16 cellular contexts compared by ENCODE assay signal in the genomic region with DNA sequence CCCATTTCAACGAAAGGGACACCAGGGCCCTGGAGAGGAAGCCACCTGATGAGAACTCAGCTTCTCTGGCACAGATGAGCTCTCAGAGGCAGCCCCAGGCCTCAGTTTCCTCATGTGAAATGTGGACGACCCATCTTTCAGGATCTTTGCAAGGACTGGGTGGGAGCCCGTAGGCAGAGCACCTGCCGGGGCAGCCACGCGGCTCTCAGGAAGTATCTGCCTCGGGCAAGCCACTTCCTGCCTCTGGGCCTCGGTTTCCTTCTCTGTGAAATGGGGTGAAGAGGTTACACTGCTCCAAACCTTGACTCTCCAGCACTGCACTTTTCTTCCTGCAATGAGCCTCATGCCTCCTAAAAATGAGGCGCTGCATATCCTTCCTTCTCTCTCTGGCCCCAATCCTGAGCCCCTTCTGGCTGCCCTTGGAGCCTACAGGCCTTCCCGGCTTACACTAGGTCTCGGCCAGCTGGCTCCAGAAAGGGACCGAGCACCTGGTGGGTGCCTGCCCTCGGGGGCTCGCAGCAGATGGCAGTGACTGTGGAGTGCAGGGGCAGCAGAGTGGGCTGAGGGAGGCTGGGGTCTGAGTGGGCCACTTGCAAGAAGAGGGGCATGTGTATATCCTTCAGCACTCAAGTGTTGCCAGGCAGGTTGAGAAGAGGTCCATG. TPM values are rescaled to one million over a fixed set of nuclear protein-coding genes. Genes with fewer than 3 reads are reported as not detected.
DNase-seq lines count a peak whose midpoint lies in the region; ATAC-seq, FAIRE-seq and TF ChIP-seq lines count a peak whose summit lies in the region.
"Had no signal": no experiment of that assay in that cellular context is flagged by ENCODE, and none has a peak within 500 bp of the region (broad histone marks: within the 10 kb centered on the region; RNA-seq: fewer than 3 reads in every experiment).

No MANE protein-coding gene starts in this region.

- peak overlapping the region; percentile 94 for H3K4me3 Mint-ChIP-seq in activated CD4-positive, alpha-beta memory T cell treated with anti-CD3 and anti-CD28 coated beads, Interleukin-2, amount 10 ng/mL, durations not matched to agents 7 days and 5 days
- no peak overlapping the region for H3K4me3 Mint-ChIP-seq in endothelial cell (ENCODE audit: unreplicated experiment)
- H3K4me3 Mint-ChIP-seq in type B pancreatic cell, result peak overlapping the region; percentile 68

- H3K79me2 ChIP-seq in HepG2 (ENCODE audit: insufficient read depth, low read length), result peaks cover 31% of the 10 kb centered on the region

- CTCF ChIA-PET in HepG2 (lab: Yijun Ruan, JAX; ENCODE audit: low intra/inter-chr PET ratio, low total read pairs), result no interaction called here
- CTCF ChIA-PET in activated CD4-positive, alpha-beta memory T cell treated with anti-CD3 and anti-CD28 coated beads, Interleukin-2, amount 10 ng/mL, durations not matched to agents 7 days and 5 days (lab: Charles Lee), result interaction anchor here (1.0 to 2.3 kb wide), 4 partner anchors 34 to 144 kb away, joined by 3 to 10 read pairs (median 4); partner anchors contain the start of gene JUND

- no peak for TF ChIP-seq CTCF in HepG2 (CRISPR knock-in tag; IDR thresholded peaks at IDR 0.05)
- TF ChIP-seq CTCF in right lobe of liver (IDR thresholded peaks at IDR 0.05), result no peak
- TF ChIP-seq CTCF in endothelial cell (IDR thresholded peaks at IDR 0.05; ENCODE audit: unreplicated experiment), result no peak
- no peak for TF ChIP-seq CTCF in type B pancreatic cell (conservative IDR thresholded peaks at IDR 0.05)

- H3K27ac ChIP-seq in HepG2 (ENCODE audit: extremely low read length, insufficient read depth, low read length) (no peak overlapping the region), right lobe of liver (no peak overlapping the region)
- H3K27ac ChIP-seq: VCaP had no signal

- H2AFZ ChIP-seq in HepG2 (ENCODE audit: low read length), result no peak overlapping the region

- ATAC-seq in HepG2, result no peak
- no peak for ATAC-seq in right lobe of liver
- no peak for ATAC-seq in HG03108 (IDR thresholded peaks at IDR 0.05; ENCODE audit: unreplicated experiment)
- ATAC-seq: gastroesophageal sphincter, left ventricle myocardium superior had no signal

- TF ChIP-seq RAD21 in HepG2 (CRISPR knock-in tag; IDR thresholded peaks at IDR 0.05), result no peak

- TF ChIP-seq POLR2A in HepG2 (IDR thresholded peaks at IDR 0.05; ENCODE audit: insufficient read depth in 1 of 2, low read depth in 2 of 2, low read length in 2 of 2) (no peak), right lobe of liver (IDR thresholded peaks at IDR 0.05) (no peak)

- DNase-seq in HepG2 (ENCODE audit: low spot score), result no peak
- DNase-seq in right lobe of liver, result no peak
- DNase-seq in activated CD4-positive, alpha-beta memory T cell treated with anti-CD3 and anti-CD28 coated beads, Interleukin-2, amount 10 ng/mL, durations not matched to agents 7 days and 5 days, result peak; percentile 73
- DNase-seq in endothelial cell (ENCODE audit: low spot score), result no peak
- no peak for DNase-seq in type B pancreatic cell (ENCODE audit: extremely low spot score, unreplicated experiment)
- DNase-seq in pons (ENCODE audit: low spot score), result no peak
- DNase-seq in NCI-H2171 treated with DMSO at 0.1 percent for 48 hours (lab: John Stamatoyannopoulos, UW), result no peak
- DNase-seq: Kasumi-1, left ventricle myocardium superior, tibial artery had no signal

- intact Hi-C loops in HepG2 (cut with micrococcal nuclease; ENCODE audit: unreplicated experiment) (no loop called here), right lobe of liver (cut with DNase I) (no loop called here)

- no peak for TF ChIP-seq EP300 in HepG2 (IDR thresholded peaks at IDR 0.05; ENCODE audit: low read depth in 2 of 2, low read length in 2 of 2)
- no peak for TF ChIP-seq EP300 in HepG2 (CRISPR knock-in tag; IDR thresholded peaks at IDR 0.05; ENCODE audit: borderline replicate concordance)

- FAIRE-seq in HepG2 (lab: Jason Lieb, UNC), result no peak
- FAIRE-seq: H54 had no signal

- H3K27me3 Mint-ChIP-seq in activated CD4-positive, alpha-beta memory T cell treated with anti-CD3 and anti-CD28 coated beads, Interleukin-2, amount 10 ng/mL, durations not matched to agents 7 days and 5 days, result no peaks in the 10 kb centered on the region
- H3K27me3 Mint-ChIP-seq in endothelial cell (ENCODE audit: unreplicated experiment) (peaks cover 28% of the 10 kb centered on the region), type B pancreatic cell (no peaks in the 10 kb centered on the region)

- no peak overlapping the region for H3K9ac ChIP-seq in HepG2 (ENCODE audit: insufficient read depth, low read depth, low read length)

- no peaks in the 10 kb centered on the region for H3K9me3 Mint-ChIP-seq in activated CD4-positive, alpha-beta memory T cell treated with anti-CD3 and anti-CD28 coated beads, Interleukin-2, amount 10 ng/mL, durations not matched to agents 7 days and 5 days
- H3K9me3 Mint-ChIP-seq in endothelial cell (ENCODE audit: unreplicated experiment) (no peaks in the 10 kb centered on the region), type B pancreatic cell (no peaks in the 10 kb centered on the region)

- H3K36me3 ChIP-seq in HepG2 (replicated peaks in 1 of 2; ENCODE audit: control insufficient read depth in 1 of 2, insufficient read depth in 2 of 2, low read length in 2 of 2) (0 out of 5 replicates have a peak, but pooled peaks cover 0 to 3% of the 10 kb centered on the region in 2 experiments), right lobe of liver (no peaks in the 10 kb centered on the region)

- peaks cover 32% of the 10 kb centered on the region for H3K4me1 ChIP-seq in HepG2 (ENCODE audit: insufficient read depth, low read length)
- peaks cover 0 to 15% (median 6%) of the 10 kb centered on the region in 4 donors for H3K4me1 ChIP-seq in right lobe of liver

- H3K27me3 ChIP-seq in HepG2 (ENCODE audit: control insufficient read depth in 1 of 2, insufficient read depth in 2 of 2, low read length in 2 of 2) (no peaks in the 10 kb centered on the region), right lobe of liver (no peaks in the 10 kb centered on the region)
- H3K27me3 ChIP-seq: gastroesophageal sphincter had no signal

- peaks cover 72% of the 10 kb centered on the region for H3K4me1 Mint-ChIP-seq in activated CD4-positive, alpha-beta memory T cell treated with anti-CD3 and anti-CD28 coated beads, Interleukin-2, amount 10 ng/mL, durations not matched to agents 7 days and 5 days
- H3K4me1 Mint-ChIP-seq in endothelial cell (ENCODE audit: unreplicated experiment), result peaks cover 11% of the 10 kb centered on the region
- H3K4me1 Mint-ChIP-seq in type B pancreatic cell (ENCODE audit: unreplicated experiment), result peaks cover 39% of the 10 kb centered on the region

- peaks cover 8% of the 10 kb centered on the region; the same call in 1 of the 2 replicates for H4K20me1 ChIP-seq in HepG2 (ENCODE audit: insufficient read depth, low read length)

- no peak overlapping the region for H3K4me3 ChIP-seq in HepG2 (replicated peaks in 1 of 3; ENCODE audit: insufficient read depth in 1 of 3, low read depth in 2 of 3, low read length in 3 of 3)
- H3K4me3 ChIP-seq in right lobe of liver, result no peak overlapping the region
- H3K4me3 ChIP-seq: gastroesophageal sphincter, tibial artery had no signal

- H3K27ac Mint-ChIP-seq in activated CD4-positive, alpha-beta memory T cell treated with anti-CD3 and anti-CD28 coated beads, Interleukin-2, amount 10 ng/mL, durations not matched to agents 7 days and 5 days, result peak overlapping the region; percentile 91
- H3K27ac Mint-ChIP-seq in endothelial cell (ENCODE audit: unreplicated experiment) (peak overlapping the region; percentile 57), type B pancreatic cell (peak overlapping the region; percentile 89)

- in situ Hi-C loops in HepG2 (cut with HindIII; ENCODE audit: extremely low pct_ligation_motif_present, low pct_unique_long_range_greater_than_20kb), result no loop called here

- 95% methylated on average over 8 of the region's 14 CpGs for WGBS in HepG2 (ENCODE audit: low lambda C conversion rate)
- WGBS in right lobe of liver (ENCODE audit: insufficient coverage, low coverage, low lambda C conversion rate, missing lambda C conversion rate), result 88% methylated on average over 2 of the region's 14 CpGs

- peaks cover 15% of the 10 kb centered on the region for H3K36me3 Mint-ChIP-seq in activated CD4-positive, alpha-beta memory T cell treated with anti-CD3 and anti-CD28 coated beads, Interleukin-2, amount 10 ng/mL, durations not matched to agents 7 days and 5 days (ENCODE audit: low read depth)
- H3K36me3 Mint-ChIP-seq in endothelial cell (ENCODE audit: low read depth, unreplicated experiment) (no peaks in the 10 kb centered on the region), type B pancreatic cell (no peaks in the 10 kb centered on the region)

- BruUV-seq in HepG2 (replicated peaks; lab: Mats Ljungman, UMichigan), result no TSS peak

- no peak overlapping the region for H3K4me2 ChIP-seq in HepG2 (ENCODE audit: low read depth, low read length)

- POLR2A ChIA-PET in HepG2 (lab: Yijun Ruan, JAX), result no interaction called here
- POLR2A ChIA-PET in activated CD4-positive, alpha-beta memory T cell treated with anti-CD3 and anti-CD28 coated beads, Interleukin-2, amount 10 ng/mL, durations not matched to agents 7 days and 5 days (lab: Charles Lee), result interaction anchor here (0.9 to 9.6 kb wide), 8 partner anchors 8 to 218 kb away, joined by 3 to 115 read pairs (median 4); partner anchors contain the start of gene JUND

- H3K9me3 ChIP-seq in HepG2 (ENCODE audit: low read length) (no peaks in the 10 kb centered on the region), right lobe of liver (no peaks in the 10 kb centered on the region)
- H3K9me3 ChIP-seq: gastroesophageal sphincter, tibial artery had no signal

RNA-seq across cellular contexts. Expression of gene SSBP4, which starts 3.5 kb away (rescaled TPM):
- 19.3 and 39.5 TPM in 2 replicates for total RNA-seq in HepG2 (2016; rRNA removed; fragmentation: Illumina TruSeq; extraction: Trizol)
- 95.2 and 104 TPM in 2 replicates for total RNA-seq in HepG2 (2016; cell fraction: cytosol; rRNA removed; fragmentation: Illumina TruSeq; extraction: Trizol; ENCODE audit: low read depth)
- 14.4 and 39.0 TPM in 2 replicates for total RNA-seq in HepG2 (2016; cell fraction: insoluble cytoplasmic fraction; rRNA removed; fragmentation: Illumina TruSeq; extraction: Trizol)
- 103 and 124 TPM in 2 replicates for total RNA-seq in HepG2 (2016; cell fraction: membrane; rRNA removed; fragmentation: Illumina TruSeq; extraction: Trizol)
- total RNA-seq in HepG2 (2016; cell fraction: nucleus; rRNA removed; fragmentation: Illumina TruSeq; extraction: Trizol), result 26.9 and 35.1 TPM in 2 replicates
- 20.8 and 33.4 TPM in 2 replicates for polyA plus RNA-seq in HepG2 (2011; rRNA removed)
- 11.6 and 28.6 TPM in 2 replicates for polyA plus RNA-seq in HepG2 (2011; cell fraction: cytosol; rRNA removed)
- polyA plus RNA-seq in HepG2 (2011; cell fraction: nucleus; rRNA removed), result 200 and 290 TPM in 2 replicates
- polyA plus RNA-seq in HepG2 (2012), result 18.2 and 31.6 TPM in 2 replicates
- 133 and 147 TPM in 2 replicates for polyA plus RNA-seq in HepG2 (2016; cell fraction: cytosol; fragmentation: Illumina TruSeq; extraction: Trizol; ENCODE audit: low read depth)
- polyA plus RNA-seq in HepG2 (2016; cell fraction: insoluble cytoplasmic fraction; fragmentation: Illumina TruSeq; extraction: Trizol; ENCODE audit: low read depth), result 34.3 and 41.3 TPM in 2 replicates
- polyA plus RNA-seq in HepG2 (2016; cell fraction: membrane; fragmentation: Illumina TruSeq; extraction: Trizol; ENCODE audit: low read depth), result 147 and 152 TPM in 2 replicates
- 117 and 122 TPM in 2 replicates for polyA plus RNA-seq in HepG2 (2016; cell fraction: nucleus; fragmentation: Illumina TruSeq; extraction: Trizol; ENCODE audit: insufficient read depth, low read depth)
- polyA minus RNA-seq in HepG2 (2011; rRNA and poly(A)+ RNA removed; ENCODE audit: low replicate concordance), result 10.3 and 12.3 TPM in 2 replicates
- polyA minus RNA-seq in HepG2 (2011; cell fraction: cytosol; rRNA and poly(A)+ RNA removed), result 12.0 and 13.9 TPM in 2 replicates
- polyA minus RNA-seq in HepG2 (2011; cell fraction: nucleus; rRNA and poly(A)+ RNA removed), result 20.1 and 21.6 TPM in 2 replicates
- total RNA-seq in right lobe of liver, result 10 to 100 TPM; 12.8 to 23.9 (median 15.9) TPM
- 100 to 1,000 TPM; 140 to 153 TPM for total RNA-seq in activated CD4-positive, alpha-beta memory T cell treated with anti-CD3 and anti-CD28 coated beads, Interleukin-2, amount 10 ng/mL, durations not matched to agents 7 days and 5 days
- total RNA-seq in endothelial cell (ENCODE audit: unreplicated experiment), result 60.7 TPM
- 76.7 and 99.0 TPM in 2 replicates for total RNA-seq in type B pancreatic cell (ENCODE audit: low replicate concordance)

RNA-seq across cellular contexts. Expression of gene ISYNA1, which starts 15.3 kb away (rescaled TPM):
- total RNA-seq in HepG2 (2016; rRNA removed; fragmentation: Illumina TruSeq; extraction: Trizol) (29.4 and 48.5 TPM in 2 replicates), right lobe of liver (1 to 10 TPM; 6.5 to 8.3 (median 7.8) TPM), endothelial cell (ENCODE audit: unreplicated experiment) (68.5 TPM), type B pancreatic cell (ENCODE audit: low replicate concordance) (278 and 303 TPM in 2 replicates)
- 8.4 and 10.1 TPM in 2 replicates for total RNA-seq in HepG2 (2016; cell fraction: cytosol; rRNA removed; fragmentation: Illumina TruSeq; extraction: Trizol; ENCODE audit: low read depth)
- 29.3 and 46.4 TPM in 2 replicates for total RNA-seq in HepG2 (2016; cell fraction: insoluble cytoplasmic fraction; rRNA removed; fragmentation: Illumina TruSeq; extraction: Trizol)
- 16.0 and 18.7 TPM in 2 replicates for total RNA-seq in HepG2 (2016; cell fraction: membrane; rRNA removed; fragmentation: Illumina TruSeq; extraction: Trizol)
- total RNA-seq in HepG2 (2016; cell fraction: nucleus; rRNA removed; fragmentation: Illumina TruSeq; extraction: Trizol), result 33.6 and 37.4 TPM in 2 replicates
- 29.6 and 36.5 TPM in 2 replicates for polyA plus RNA-seq in HepG2 (2011; rRNA removed)
- 14.0 and 25.3 TPM in 2 replicates for polyA plus RNA-seq in HepG2 (2011; cell fraction: cytosol; rRNA removed)
- 246 and 367 TPM in 2 replicates for polyA plus RNA-seq in HepG2 (2011; cell fraction: nucleus; rRNA removed)
- polyA plus RNA-seq in HepG2 (2012), result 32.5 and 49.8 TPM in 2 replicates
- 16.0 and 16.5 TPM in 2 replicates for polyA plus RNA-seq in HepG2 (2016; cell fraction: cytosol; fragmentation: Illumina TruSeq; extraction: Trizol; ENCODE audit: low read depth)
- 44.6 and 57.4 TPM in 2 replicates for polyA plus RNA-seq in HepG2 (2016; cell fraction: insoluble cytoplasmic fraction; fragmentation: Illumina TruSeq; extraction: Trizol; ENCODE audit: low read depth)
- 18.1 and 22.4 TPM in 2 replicates for polyA plus RNA-seq in HepG2 (2016; cell fraction: membrane; fragmentation: Illumina TruSeq; extraction: Trizol; ENCODE audit: low read depth)
- 103 and 119 TPM in 2 replicates for polyA plus RNA-seq in HepG2 (2016; cell fraction: nucleus; fragmentation: Illumina TruSeq; extraction: Trizol; ENCODE audit: insufficient read depth, low read depth)
- polyA minus RNA-seq in HepG2 (2011; rRNA and poly(A)+ RNA removed; ENCODE audit: low replicate concordance), result 1.3 and 50.2 TPM in 2 replicates
- polyA minus RNA-seq in HepG2 (2011; cell fraction: cytosol; rRNA and poly(A)+ RNA removed), result 20.4 and 29.0 TPM in 2 replicates
- 13.3 and 14.3 TPM in 2 replicates for polyA minus RNA-seq in HepG2 (2011; cell fraction: nucleus; rRNA and poly(A)+ RNA removed)
- 10 to 100 TPM; 16.7 to 18.0 TPM for total RNA-seq in activated CD4-positive, alpha-beta memory T cell treated with anti-CD3 and anti-CD28 coated beads, Interleukin-2, amount 10 ng/mL, durations not matched to agents 7 days and 5 days

RNA-seq across cellular contexts. Expression of gene LRRC25, which starts 25.2 kb away (rescaled TPM):
- 0.13 TPM in 1 of 2 replicates, not detected in the other for total RNA-seq in HepG2 (2016; rRNA removed; fragmentation: Illumina TruSeq; extraction: Trizol)
- total RNA-seq in HepG2 (2016; cell fraction: cytosol; rRNA removed; fragmentation: Illumina TruSeq; extraction: Trizol; ENCODE audit: low read depth), result 0.20 TPM in 1 of 2 replicates, not detected in the other
- total RNA-seq in HepG2 (2016; cell fraction: insoluble cytoplasmic fraction; rRNA removed; fragmentation: Illumina TruSeq; extraction: Trizol), result 0.11 TPM in 1 of 2 replicates, not detected in the other
- total RNA-seq in HepG2 (2016; cell fraction: membrane; rRNA removed; fragmentation: Illumina TruSeq; extraction: Trizol), result 0.17 and 0.19 TPM in 2 replicates
- 0.25 TPM in 1 of 2 replicates, not detected in the other for total RNA-seq in HepG2 (2016; cell fraction: nucleus; rRNA removed; fragmentation: Illumina TruSeq; extraction: Trizol)
- polyA plus RNA-seq in HepG2 (2011; rRNA removed), result 0.53 and 0.85 TPM in 2 replicates
- polyA plus RNA-seq in HepG2 (2011; cell fraction: cytosol; rRNA removed), result 0.66 and 0.68 TPM in 2 replicates
- polyA plus RNA-seq in HepG2 (2011; cell fraction: nucleus; rRNA removed), result 0.16 and 0.35 TPM in 2 replicates
- polyA plus RNA-seq in HepG2 (2012), result 0.11 and 0.13 TPM in 2 replicates
- 0.05 TPM in 1 of 2 replicates, not detected in the other for polyA plus RNA-seq in HepG2 (2016; cell fraction: cytosol; fragmentation: Illumina TruSeq; extraction: Trizol; ENCODE audit: low read depth)
- 0.12 and 0.15 TPM in 2 replicates for polyA plus RNA-seq in HepG2 (2016; cell fraction: insoluble cytoplasmic fraction; fragmentation: Illumina TruSeq; extraction: Trizol; ENCODE audit: low read depth)
- 0.13 TPM in 1 of 2 replicates, not detected in the other for polyA plus RNA-seq in HepG2 (2016; cell fraction: membrane; fragmentation: Illumina TruSeq; extraction: Trizol; ENCODE audit: low read depth)
- polyA plus RNA-seq in HepG2 (2016; cell fraction: nucleus; fragmentation: Illumina TruSeq; extraction: Trizol; ENCODE audit: insufficient read depth, low read depth), result not detected in 2 replicates
- polyA minus RNA-seq in HepG2 (2011; rRNA and poly(A)+ RNA removed; ENCODE audit: low replicate concordance), result 0.60 TPM in 1 of 2 replicates, not detected in the other
- polyA minus RNA-seq in HepG2 (2011; cell fraction: cytosol; rRNA and poly(A)+ RNA removed), result 0.40 and 0.70 TPM in 2 replicates
- polyA minus RNA-seq in HepG2 (2011; cell fraction: nucleus; rRNA and poly(A)+ RNA removed), result 0.25 TPM in 1 of 2 replicates, not detected in the other
- 10 to 100 TPM in 1 of 6 experiments, 1 to 10 TPM in 5; 1.9 to 12.6 (median 3.2) TPM for total RNA-seq in right lobe of liver
- not detected for total RNA-seq in activated CD4-positive, alpha-beta memory T cell treated with anti-CD3 and anti-CD28 coated beads, Interleukin-2, amount 10 ng/mL, durations not matched to agents 7 days and 5 days
- not detected for total RNA-seq in endothelial cell (ENCODE audit: unreplicated experiment)
- total RNA-seq in type B pancreatic cell (ENCODE audit: low replicate concordance), result 0.19 TPM in 1 of 2 replicates, not detected in the other
- total RNA-seq: dermis microvascular lymphatic vessel endothelial cell, pulmonary artery endothelial cell had no signal

RNA-seq across cellular contexts. Expression of gene GDF15, which starts 36.7 kb away (rescaled TPM):
- total RNA-seq in HepG2 (2016; rRNA removed; fragmentation: Illumina TruSeq; extraction: Trizol) (43.0 and 146 TPM in 2 replicates), right lobe of liver (100 to 1,000 TPM in 2 of 6 experiments, 10 to 100 TPM in 2, 1 to 10 TPM in 1, under 1 TPM in 1; 0.88 to 160 (median 57.5) TPM), endothelial cell (ENCODE audit: unreplicated experiment) (1.3 TPM), type B pancreatic cell (ENCODE audit: low replicate concordance) (102 and 106 TPM in 2 replicates)
- total RNA-seq in HepG2 (2016; cell fraction: cytosol; rRNA removed; fragmentation: Illumina TruSeq; extraction: Trizol; ENCODE audit: low read depth), result 42.0 and 45.2 TPM in 2 replicates
- total RNA-seq in HepG2 (2016; cell fraction: insoluble cytoplasmic fraction; rRNA removed; fragmentation: Illumina TruSeq; extraction: Trizol), result 37.4 and 148 TPM in 2 replicates
- 53.4 and 57.4 TPM in 2 replicates for total RNA-seq in HepG2 (2016; cell fraction: membrane; rRNA removed; fragmentation: Illumina TruSeq; extraction: Trizol)
- 112 and 139 TPM in 2 replicates for total RNA-seq in HepG2 (2016; cell fraction: nucleus; rRNA removed; fragmentation: Illumina TruSeq; extraction: Trizol)
- polyA plus RNA-seq in HepG2 (2011; rRNA removed), result 422 and 537 TPM in 2 replicates
- 539 and 794 TPM in 2 replicates for polyA plus RNA-seq in HepG2 (2011; cell fraction: cytosol; rRNA removed)
- polyA plus RNA-seq in HepG2 (2011; cell fraction: nucleus; rRNA removed), result 1,510 and 1,558 TPM in 2 replicates
- 229 and 758 TPM in 2 replicates for polyA plus RNA-seq in HepG2 (2012)
- 22.2 and 24.9 TPM in 2 replicates for polyA plus RNA-seq in HepG2 (2016; cell fraction: cytosol; fragmentation: Illumina TruSeq; extraction: Trizol; ENCODE audit: low read depth)
- 49.2 and 57.0 TPM in 2 replicates for polyA plus RNA-seq in HepG2 (2016; cell fraction: insoluble cytoplasmic fraction; fragmentation: Illumina TruSeq; extraction: Trizol; ENCODE audit: low read depth)
- 30.8 and 31.5 TPM in 2 replicates for polyA plus RNA-seq in HepG2 (2016; cell fraction: membrane; fragmentation: Illumina TruSeq; extraction: Trizol; ENCODE audit: low read depth)
- polyA plus RNA-seq in HepG2 (2016; cell fraction: nucleus; fragmentation: Illumina TruSeq; extraction: Trizol; ENCODE audit: insufficient read depth, low read depth), result 315 and 334 TPM in 2 replicates
- 4.5 and 440 TPM in 2 replicates for polyA minus RNA-seq in HepG2 (2011; rRNA and poly(A)+ RNA removed; ENCODE audit: low replicate concordance)
- 366 and 433 TPM in 2 replicates for polyA minus RNA-seq in HepG2 (2011; cell fraction: cytosol; rRNA and poly(A)+ RNA removed)
- 115 and 151 TPM in 2 replicates for polyA minus RNA-seq in HepG2 (2011; cell fraction: nucleus; rRNA and poly(A)+ RNA removed)
- total RNA-seq in activated CD4-positive, alpha-beta memory T cell treated with anti-CD3 and anti-CD28 coated beads, Interleukin-2, amount 10 ng/mL, durations not matched to agents 7 days and 5 days, result not detected
